In genomic region chr12:132718644-132719043, GRCh38 we compare ENCODE assay signal across 15 cellular contexts. TPM values are rescaled to one million over a fixed set of nuclear protein-coding genes. Genes with fewer than 3 reads are reported as not detected.
A peak's percentile ranks its signal among the peaks of the same experiment; 100 is the strongest.
DNase-seq lines count a peak whose midpoint lies in the region; ATAC-seq and TF ChIP-seq lines count a peak whose summit lies in the region.
"Had no signal": no experiment of that assay in that cellular context is flagged by ENCODE, and none has a peak within 500 bp of the region (broad histone marks: within the 10 kb centered on the region; RNA-seq: fewer than 3 reads in every experiment).

No MANE protein-coding gene starts in this region.

- no peaks in the 10 kb centered on the region for H3K27me3 ChIP-seq in endodermal cell (ENCODE audit: control insufficient read depth, insufficient read depth, low read length, poor library complexity, severe bottlenecking)

- no peak overlapping the region for H3K9ac ChIP-seq in endodermal cell (ENCODE audit: extremely low read depth, low read length, poor library complexity, severe bottlenecking)

- no peak for ATAC-seq in WTC11

- peaks cover 99% of the 10 kb centered on the region for H3K36me3 Mint-ChIP-seq in Calu3 (ENCODE audit: insufficient read depth, unreplicated experiment)
- H3K36me3 Mint-ChIP-seq in WTC11, result peaks cover 52% of the 10 kb centered on the region
- peaks cover 72% of the 10 kb centered on the region for H3K36me3 Mint-ChIP-seq in endodermal cell (ENCODE audit: low read depth)

- H3K27me3 Mint-ChIP-seq in Calu3 (ENCODE audit: unreplicated experiment) (no peaks in the 10 kb centered on the region), WTC11 (ENCODE audit: low read depth) (no peaks in the 10 kb centered on the region), endodermal cell (ENCODE audit: insufficient read depth) (no peaks in the 10 kb centered on the region)

- H3K4me3 Mint-ChIP-seq in Calu3 (ENCODE audit: low read depth, unreplicated experiment) (no peak overlapping the region), WTC11 (no peak overlapping the region), endodermal cell (no peak overlapping the region)
- H3K4me3 Mint-ChIP-seq: GM23338 had no signal

- CTCF ChIA-PET in Calu3 (lab: Charles Lee), result no interaction called here
- CTCF ChIA-PET in WTC11 (lab: Charles Lee), result interaction anchor here (1.9 kb wide), 1 partner anchor 50 kb away, joined by 4 read pairs; no protein-coding TSS in a partner anchor

- WGBS in endodermal cell (ENCODE audit: insufficient coverage in 1 of 2, insufficient read length in 1 of 2), 2 experiments, result 91 to 95% methylated on average over 19 to 21 of the region's 21 CpGs
- WGBS in lower leg skin, 2 donors, result 90 to 93% methylated on average over 12 to 20 of the region's 21 CpGs

- H3K36me3 ChIP-seq in endodermal cell (ENCODE audit: control insufficient read depth, insufficient read depth, low read length), result peaks cover 61% of the 10 kb centered on the region

- POLR2A ChIA-PET in WTC11 (lab: Charles Lee), result no interaction called here

- intact Hi-C loops in Calu3 (cut with micrococcal nuclease; ENCODE audit: unreplicated experiment) (no loop called here), lower leg skin (cut with DNase I; ENCODE audit: low total_unique reads) (no loop called here)

- no peak overlapping the region for H3K4me3 ChIP-seq in endodermal cell (ENCODE audit: low read length)
- H3K4me3 ChIP-seq in lower leg skin (ENCODE audit: low read depth, poor library complexity, severe bottlenecking), result no peak overlapping the region
- H3K4me3 ChIP-seq: GM23338 had no signal

- TF ChIP-seq CTCF in 22Rv1 (IDR thresholded peaks at IDR 0.05) (no peak), Calu3 (IDR thresholded peaks at IDR 0.05; ENCODE audit: unreplicated experiment) (no peak), WTC11 (IDR thresholded peaks at IDR 0.05) (no peak), endodermal cell (conservative IDR thresholded peaks at IDR 0.05) (no peak), lower leg skin (IDR thresholded peaks at IDR 0.05) (no peak)

- no peak for DNase-seq in Calu3
- no peak for DNase-seq in WTC11 (ENCODE audit: low spot score)
- DNase-seq in endodermal cell, result no peak
- no peak for DNase-seq in DMS79 (lab: John Stamatoyannopoulos, UW)
- no peak for DNase-seq in amniotic stem cell (lab: John Stamatoyannopoulos, UW)
- no peak for DNase-seq in lower leg skin (ENCODE audit: low spot score in 2 of 2)
- no peak for DNase-seq in GM19238 (ENCODE audit: insufficient read length, low spot score)
- DNase-seq: GDM1, NCI-H1417 treated with DMSO at 0.1 percent for 48 hours, NCI-H187 treated with DMSO at 0.1 percent for 48 hours, NCI-H226, NCI-H524, NCI-H82 had no signal

- no TSS peak for BruUV-seq in Calu3 (replicated peaks; lab: Mats Ljungman, UMichigan)

- no peaks in the 10 kb centered on the region for H3K4me1 ChIP-seq in endodermal cell (ENCODE audit: control insufficient read depth, insufficient read depth, low read length)

- H3K27ac Mint-ChIP-seq in Calu3 (ENCODE audit: unreplicated experiment) (peak overlapping the region; percentile 25), WTC11 (0 out of 2 replicates have a peak overlapping the region, but pooled peaks have one; percentile 34), endodermal cell (peak overlapping the region; percentile 21)

- no peak for TF ChIP-seq POLR2A in lower leg skin (IDR thresholded peaks at IDR 0.05)

- H3K4me1 Mint-ChIP-seq in Calu3 (ENCODE audit: low read depth, unreplicated experiment), result no peaks in the 10 kb centered on the region
- no peaks in the 10 kb centered on the region for H3K4me1 Mint-ChIP-seq in WTC11
- no peaks in the 10 kb centered on the region for H3K4me1 Mint-ChIP-seq in endodermal cell
- H3K4me1 Mint-ChIP-seq: GM23338 had no signal

- H3K9me3 ChIP-seq in endodermal cell (ENCODE audit: control insufficient read depth, low read length), result no peaks in the 10 kb centered on the region

- peak overlapping the region; percentile 34; the same call in 1 of the 2 replicates for H3K27ac ChIP-seq in 22Rv1
- no peak overlapping the region for H3K27ac ChIP-seq in endodermal cell (ENCODE audit: low read depth, low read length)

- H3K9me3 Mint-ChIP-seq in Calu3 (ENCODE audit: low read depth, unreplicated experiment) (no peaks in the 10 kb centered on the region), WTC11 (no peaks in the 10 kb centered on the region), endodermal cell (no peaks in the 10 kb centered on the region)
- H3K9me3 Mint-ChIP-seq: GM23338 had no signal

TF ChIP-seq in WTC11, 78 proteins besides CTCF, POLR2A, EP300 and RAD21 (continues in another document):
- TF ChIP-seq CREM (CRISPR knock-in tag; IDR thresholded peaks at IDR 0.05) (no peak), MLX (CRISPR knock-in tag; IDR thresholded peaks at IDR 0.05) (no peak), ERG (CRISPR knock-in tag; IDR thresholded peaks at IDR 0.05) (no peak), SMAD3 (CRISPR knock-in tag; IDR thresholded peaks at IDR 0.05; ENCODE audit: borderline replicate concordance) (no peak), PREB (CRISPR knock-in tag; IDR thresholded peaks at IDR 0.05; ENCODE audit: borderline replicate concordance) (no peak), KAT7 (CRISPR knock-in tag; IDR thresholded peaks at IDR 0.05; ENCODE audit: borderline replicate concordance) (no peak), PRDM15 (CRISPR knock-in tag; IDR thresholded peaks at IDR 0.05) (no peak)

RNA-seq across cellular contexts. Expression of gene PGAM5, which starts 8.0 kb away (rescaled TPM):
- total RNA-seq in Calu3 (2022), result 100 and 101 TPM in 2 replicates
- total RNA-seq in WTC11 (2021), result 76.8 to 89.7 TPM (median 81.0 TPM) in 3 replicates
- total RNA-seq in endodermal cell, result 10 to 100 TPM; 60.2 to 64.3 TPM
- 34.9 TPM for polyA plus RNA-seq in endodermal cell (2013, experiment 1 of 2)
- polyA plus RNA-seq in endodermal cell (2013, experiment 2 of 2), result 37.3 TPM
- total RNA-seq in lower leg skin, result 10 to 100 TPM; 28.1 to 54.6 (median 32.8) TPM

RNA-seq across cellular contexts. Expression of gene PXMP2, which starts 31.3 kb away (rescaled TPM):
- 41.9 and 45.0 TPM in 2 replicates for total RNA-seq in Calu3 (2022)
- total RNA-seq in WTC11 (2021), result 12.0 to 13.2 TPM (median 12.6 TPM) in 3 replicates
- total RNA-seq in endodermal cell, result 10 to 100 TPM; 26.7 to 27.0 TPM
- polyA plus RNA-seq in endodermal cell (2013, experiment 1 of 2), result 19.2 TPM
- 22.2 TPM for polyA plus RNA-seq in endodermal cell (2013, experiment 2 of 2)
- total RNA-seq in lower leg skin, result 10 to 100 TPM; 13.7 to 33.4 (median 19.1) TPM

RNA-seq across cellular contexts. Expression of gene POLE, which starts 31.5 kb away (rescaled TPM):
- 179 and 200 TPM in 2 replicates for total RNA-seq in Calu3 (2022)
- 120 to 144 TPM (median 126 TPM) in 3 replicates for total RNA-seq in WTC11 (2021)
- total RNA-seq in endodermal cell, result 100 to 1,000 TPM; 165 to 212 TPM
- polyA plus RNA-seq in endodermal cell (2013, experiment 1 of 2), result 85.3 TPM
- 81.7 TPM for polyA plus RNA-seq in endodermal cell (2013, experiment 2 of 2)
- total RNA-seq in lower leg skin, result 10 to 100 TPM; 25.8 to 66.0 (median 36.9) TPM

RNA-seq across cellular contexts. Expression of gene ANKLE2, which starts 43.0 kb away (rescaled TPM):
- total RNA-seq in Calu3 (2022), result 175 and 190 TPM in 2 replicates
- 50.3 to 63.8 TPM (median 50.6 TPM) in 3 replicates for total RNA-seq in WTC11 (2021)
- total RNA-seq in endodermal cell, result 10 to 100 TPM; 87.8 to 88.5 TPM
- 58.3 TPM for polyA plus RNA-seq in endodermal cell (2013, experiment 1 of 2)
- polyA plus RNA-seq in endodermal cell (2013, experiment 2 of 2), result 56.1 TPM
- total RNA-seq in lower leg skin, result 10 to 100 TPM; 57.9 to 94.5 (median 60.5) TPM
